Comparison of ENCODE assay signal across 8 cellular contexts in genomic region chr5:171630047-171630669, GRCh38.
DNase-seq lines count a peak whose midpoint lies in the region; ATAC-seq and TF ChIP-seq lines count a peak whose summit lies in the region.

No MANE protein-coding gene starts in this region.

- in situ Hi-C loops in GM13976 (cut with MboI; ENCODE audit: low sequenced_read_pairs, unreplicated experiment) = no loop called here

- DNase-seq in NCI-H2081 (lab: John Stamatoyannopoulos, UW) = peak; percentile 31 to 43
- no peak for DNase-seq in NCI-H2081 treated with DMSO at 0.1 percent for 48 hours (lab: John Stamatoyannopoulos, UW)
- DNase-seq in NCI-H2227 treated with DMSO at 0.1 percent for 48 hours (lab: John Stamatoyannopoulos, UW) = peak; percentile 21
- DNase-seq in dermis blood vessel endothelial cell = peak; percentile 73
- DNase-seq in lung microvascular endothelial cell (ENCODE audit: low read depth in 2 of 2) = peak; percentile 66 to 67
- DNase-seq in GM13976 (ENCODE audit: low spot score) = no peak
- no peak for DNase-seq in NK-92 treated with Interleukin-12 subunit alpha and Interleukin-12 subunit beta, amount 100 ng/mL, for 24 hours (lab: John Stamatoyannopoulos, UW)

- no peak for TF ChIP-seq CTCF in GM13976 (IDR thresholded peaks at IDR 0.05; ENCODE audit: borderline replicate concordance, control extremely low read depth, extremely low read depth, insufficient read depth, missing control alignments)

- no peak for ATAC-seq in GM18517 (IDR thresholded peaks at IDR 0.05; ENCODE audit: unreplicated experiment)

Comparison
In these comparisons a context has a peak if more than half of its experiments do, and no peak if none do; other contexts are left out.
1. DNase-seq: peak in NCI-H2081 (2 of 2), NCI-H2227 treated with DMSO at 0.1 percent for 48 hours (single experiment), dermis blood vessel endothelial cell (single experiment) and lung microvascular endothelial cell (2 of 2); none in NCI-H2081 treated with DMSO at 0.1 percent for 48 hours (single experiment), GM13976 (single experiment) and NK-92 treated with Interleukin-12 subunit alpha and Interleukin-12 subunit beta, amount 100 ng/mL, for 24 hours (single experiment).